ENCODE assay signal across 35 cellular contexts in genomic region chr7:39360038-39360437, GRCh38.
DNase-seq lines count a peak whose midpoint lies in the region; ATAC-seq and TF ChIP-seq lines count a peak whose summit lies in the region.
"Had no signal": no experiment of that assay in that cellular context is flagged by ENCODE, and none has a peak within 500 bp of the region (broad histone marks: within the 10 kb centered on the region; RNA-seq: fewer than 3 reads in every experiment).

No MANE protein-coding gene starts in this region.

- no peak overlapping the region for H3K4me3 Mint-ChIP-seq in CD14-positive monocyte
- no peak overlapping the region for H3K4me3 Mint-ChIP-seq in naive thymus-derived CD4-positive, alpha-beta T cell
- no peak overlapping the region for H3K4me3 Mint-ChIP-seq in Caco-2 (ENCODE audit: unreplicated experiment)
- H3K4me3 Mint-ChIP-seq in activated CD4-positive, alpha-beta T cell treated with anti-CD3 and anti-CD28 coated beads, Interleukin-2, amount 10 ng/mL, durations not matched to agents 7 days and 5 days: no peak overlapping the region
- H3K4me3 Mint-ChIP-seq: activated CD4-positive, alpha-beta memory T cell treated with anti-CD3 and anti-CD28 coated beads, Interleukin-2, amount 10 ng/mL, durations not matched to agents 7 days and 5 days; activated naive CD4-positive, alpha-beta T cell treated with anti-CD3 and anti-CD28 coated beads for 36 hours; CD4-positive, alpha-beta memory T cell; central memory CD8-positive, alpha-beta T cell; effector memory CD8-positive, alpha-beta T cell; natural killer cell; T-helper 17 cell had no signal

- no peaks in the 10 kb centered on the region for H3K4me1 ChIP-seq in naive thymus-derived CD4-positive, alpha-beta T cell (ENCODE audit: control insufficient read depth in 2 of 2, insufficient read depth in 2 of 2, low read length in 2 of 2)
- H3K4me1 ChIP-seq in Caco-2: no peaks in the 10 kb centered on the region; the same call in 1 of the 2 replicates
- H3K4me1 ChIP-seq: prostate gland had no signal

- H3K27ac ChIP-seq in naive thymus-derived CD4-positive, alpha-beta T cell (ENCODE audit: low read depth, low read length): no peak overlapping the region
- H3K27ac ChIP-seq: KMS-11, prostate gland, stomach had no signal

- no peaks in the 10 kb centered on the region for H3K9me3 ChIP-seq in naive thymus-derived CD4-positive, alpha-beta T cell (ENCODE audit: control insufficient read depth in 2 of 3, low read length in 3 of 3)
- H3K9me3 ChIP-seq in Caco-2: no peaks in the 10 kb centered on the region; the same call in 1 of the 2 replicates
- H3K9me3 ChIP-seq: prostate gland, SK-N-SH, stomach had no signal

- DNase-seq in CD14-positive monocyte (ENCODE audit: low spot score): no peak
- no peak for DNase-seq in naive thymus-derived CD4-positive, alpha-beta T cell
- no peak for DNase-seq in Caco-2
- DNase-seq in activated CD4-positive, alpha-beta T cell treated with anti-CD3 and anti-CD28 coated beads, Interleukin-2, amount 10 ng/mL, durations not matched to agents 7 days and 5 days: no peak
- DNase-seq: activated CD4-positive, alpha-beta memory T cell treated with anti-CD3 and anti-CD28 coated beads, Interleukin-2, amount 10 ng/mL, durations not matched to agents 7 days and 5 days; activated CD4-positive, CD25-positive, alpha-beta regulatory T cell treated with anti-CD3 and anti-CD28 coated beads, Interleukin-2, amount 50 U/mL, for 72 hours; activated CD8-positive, alpha-beta memory T cell treated with anti-CD3 and anti-CD28 coated beads, Interleukin-2, amount 50 U/mL, for 4 hours; activated naive CD4-positive, alpha-beta T cell treated with anti-CD3 and anti-CD28 coated beads for 36 hours; AML-193; CD4-positive, alpha-beta memory T cell; DMS 273 treated with DMSO at 0.1 percent for 48 hours; effector memory CD8-positive, alpha-beta T cell; hippocampal formation; left cardiac atrium; MM.1S; natural killer cell; NCI-H1105 treated with DMSO at 0.1 percent for 48 hours; NCI-H2029; NCI-H526; NK-92 treated with Interleukin-12 subunit alpha and Interleukin-12 subunit beta, amount 100 ng/mL, for 24 hours; nucleus accumbens; SK-N-SH; stimulated activated CD4-positive, alpha-beta T cell treated with anti-CD3 and anti-CD28 coated beads, Interleukin-12 subunit alpha, Interleukin-12 subunit beta, amount 100 ng/mL, for 4 hours; stimulated activated CD4-positive, alpha-beta T cell treated with anti-CD3 and anti-CD28 coated beads, Interleukin-4, amount 100 ng/mL, for 1 hour; stomach; T-helper 17 cell had no signal

- no peak overlapping the region for H3K4me3 ChIP-seq in naive thymus-derived CD4-positive, alpha-beta T cell (ENCODE audit: low read length)
- no peak overlapping the region for H3K4me3 ChIP-seq in Caco-2 (ENCODE audit: low read depth, low read length)
- H3K4me3 ChIP-seq: lung, prostate gland, stomach had no signal

- no peaks in the 10 kb centered on the region for H3K27me3 ChIP-seq in naive thymus-derived CD4-positive, alpha-beta T cell (ENCODE audit: control insufficient read depth in 2 of 2, insufficient read depth in 2 of 2, low read length in 2 of 2)
- H3K27me3 ChIP-seq in Caco-2 (replicated peaks; ENCODE audit: control insufficient read depth, insufficient read depth, low read length): no peaks in the 10 kb centered on the region
- H3K27me3 ChIP-seq: stomach had no signal

- TF ChIP-seq CTCF in CD14-positive monocyte (IDR thresholded peaks at IDR 0.05): no peak
- no peak for TF ChIP-seq CTCF in Caco-2 (IDR thresholded peaks at IDR 0.05; ENCODE audit: insufficient read depth in 1 of 2, low read depth in 1 of 2, low read length in 1 of 2, severe bottlenecking in 1 of 2, unreplicated experiment in 1 of 2)

- H3K9me3 Mint-ChIP-seq in CD14-positive monocyte (peaks cover 0 to 4% (median 1%) of the 10 kb centered on the region in 7 donors), Caco-2 (ENCODE audit: unreplicated experiment) (no peaks in the 10 kb centered on the region)
- peaks cover 0 to 5% (median 2%) of the 10 kb centered on the region in 11 donors for H3K9me3 Mint-ChIP-seq in naive thymus-derived CD4-positive, alpha-beta T cell
- H3K9me3 Mint-ChIP-seq in activated CD4-positive, alpha-beta T cell treated with anti-CD3 and anti-CD28 coated beads, Interleukin-2, amount 10 ng/mL, durations not matched to agents 7 days and 5 days: no peaks in the 10 kb centered on the region
- H3K9me3 Mint-ChIP-seq: activated CD4-positive, alpha-beta memory T cell treated with anti-CD3 and anti-CD28 coated beads, Interleukin-2, amount 10 ng/mL, durations not matched to agents 7 days and 5 days; activated naive CD4-positive, alpha-beta T cell treated with anti-CD3 and anti-CD28 coated beads for 36 hours; central memory CD8-positive, alpha-beta T cell; effector memory CD8-positive, alpha-beta T cell; natural killer cell had no signal

- H3K27ac Mint-ChIP-seq in CD14-positive monocyte (no peak overlapping the region), Caco-2 (ENCODE audit: unreplicated experiment) (no peak overlapping the region)
- no peak overlapping the region for H3K27ac Mint-ChIP-seq in naive thymus-derived CD4-positive, alpha-beta T cell
- H3K27ac Mint-ChIP-seq in activated CD4-positive, alpha-beta T cell treated with anti-CD3 and anti-CD28 coated beads, Interleukin-2, amount 10 ng/mL, durations not matched to agents 7 days and 5 days: no peak overlapping the region
- H3K27ac Mint-ChIP-seq: activated CD4-positive, alpha-beta memory T cell treated with anti-CD3 and anti-CD28 coated beads, Interleukin-2, amount 10 ng/mL, durations not matched to agents 7 days and 5 days; activated naive CD4-positive, alpha-beta T cell treated with anti-CD3 and anti-CD28 coated beads for 36 hours; CD4-positive, alpha-beta memory T cell; effector memory CD8-positive, alpha-beta T cell; natural killer cell; T-helper 17 cell had no signal

- POLR2A ChIA-PET in naive thymus-derived CD4-positive, alpha-beta T cell (lab: Charles Lee): no interaction called here
- POLR2A ChIA-PET in Caco-2 (lab: Charles Lee): no interaction called here
- POLR2A ChIA-PET in activated CD4-positive, alpha-beta T cell treated with anti-CD3 and anti-CD28 coated beads, Interleukin-2, amount 10 ng/mL, durations not matched to agents 7 days and 5 days (lab: Charles Lee): no interaction called here

- CTCF ChIA-PET in naive thymus-derived CD4-positive, alpha-beta T cell (lab: Charles Lee): no interaction called here
- CTCF ChIA-PET in Caco-2 (lab: Charles Lee): no interaction called here
- CTCF ChIA-PET in activated CD4-positive, alpha-beta T cell treated with anti-CD3 and anti-CD28 coated beads, Interleukin-2, amount 10 ng/mL, durations not matched to agents 7 days and 5 days (lab: Charles Lee): no interaction called here

- no TSS peak for BruUV-seq in Caco-2 (replicated peaks; lab: Mats Ljungman, UMichigan)

- ATAC-seq in GM18907 (IDR thresholded peaks at IDR 0.05; ENCODE audit: unreplicated experiment) (peak; percentile 90), GM19468 (IDR thresholded peaks at IDR 0.05; ENCODE audit: extremely low read depth, unreplicated experiment) (peak; percentile 20), HG03108 (IDR thresholded peaks at IDR 0.05; ENCODE audit: unreplicated experiment) (peak; percentile 69), HG03571 (IDR thresholded peaks at IDR 0.05; ENCODE audit: unreplicated experiment) (peak; percentile 71)
- ATAC-seq in naive thymus-derived CD4-positive, alpha-beta T cell: no peak
- ATAC-seq: effector memory CD8-positive, alpha-beta T cell; left cardiac atrium; natural killer cell; sciatic nerve; T-helper 17 cell had no signal

- intact Hi-C loops in CD14-positive monocyte (cut with micrococcal nuclease): no loop called here
- intact Hi-C loops in naive thymus-derived CD4-positive, alpha-beta T cell (cut with micrococcal nuclease): no loop called here
- intact Hi-C loops in Caco-2 (cut with micrococcal nuclease; ENCODE audit: unreplicated experiment): no loop called here

- H3K4me1 Mint-ChIP-seq in CD14-positive monocyte (peaks cover 5% of the 10 kb centered on the region), Caco-2 (ENCODE audit: low read depth, unreplicated experiment) (no peaks in the 10 kb centered on the region)
- peaks cover 0 to 11% (median 7%) of the 10 kb centered on the region in 7 donors for H3K4me1 Mint-ChIP-seq in naive thymus-derived CD4-positive, alpha-beta T cell
- H3K4me1 Mint-ChIP-seq in activated CD4-positive, alpha-beta T cell treated with anti-CD3 and anti-CD28 coated beads, Interleukin-2, amount 10 ng/mL, durations not matched to agents 7 days and 5 days: peaks cover 8% of the 10 kb centered on the region

- H3K27me3 Mint-ChIP-seq in CD14-positive monocyte (ENCODE audit: low read depth in 3 of 3): peaks cover 0 to 7% (median 2%) of the 10 kb centered on the region in 3 donors
- peaks cover under 1 to 29% (median 21%) of the 10 kb centered on the region in 5 donors for H3K27me3 Mint-ChIP-seq in naive thymus-derived CD4-positive, alpha-beta T cell
- H3K27me3 Mint-ChIP-seq in Caco-2 (ENCODE audit: insufficient read depth, unreplicated experiment): peaks cover 23% of the 10 kb centered on the region
- peaks cover 2% of the 10 kb centered on the region for H3K27me3 Mint-ChIP-seq in activated CD4-positive, alpha-beta T cell treated with anti-CD3 and anti-CD28 coated beads, Interleukin-2, amount 10 ng/mL, durations not matched to agents 7 days and 5 days

- H3K36me3 Mint-ChIP-seq in CD14-positive monocyte (no peaks in the 10 kb centered on the region), Caco-2 (ENCODE audit: insufficient read depth, unreplicated experiment) (no peaks in the 10 kb centered on the region)
- peaks cover 0 to 2% (median 0%) of the 10 kb centered on the region in 5 donors for H3K36me3 Mint-ChIP-seq in naive thymus-derived CD4-positive, alpha-beta T cell
- no peaks in the 10 kb centered on the region for H3K36me3 Mint-ChIP-seq in activated CD4-positive, alpha-beta T cell treated with anti-CD3 and anti-CD28 coated beads, Interleukin-2, amount 10 ng/mL, durations not matched to agents 7 days and 5 days (ENCODE audit: low read depth)
- H3K36me3 Mint-ChIP-seq: CD4-positive, alpha-beta memory T cell; natural killer cell had no signal

- H3K36me3 ChIP-seq in naive thymus-derived CD4-positive, alpha-beta T cell (ENCODE audit: control insufficient read depth in 2 of 3, insufficient read depth in 3 of 3, low read length in 3 of 3): no peaks in the 10 kb centered on the region
- no peaks in the 10 kb centered on the region for H3K36me3 ChIP-seq in Caco-2 (ENCODE audit: control insufficient read depth, insufficient read depth, low read length)
- H3K36me3 ChIP-seq: prostate gland, stomach had no signal
